ENCODE assay signal across 8 cellular contexts in the genomic region with DNA sequence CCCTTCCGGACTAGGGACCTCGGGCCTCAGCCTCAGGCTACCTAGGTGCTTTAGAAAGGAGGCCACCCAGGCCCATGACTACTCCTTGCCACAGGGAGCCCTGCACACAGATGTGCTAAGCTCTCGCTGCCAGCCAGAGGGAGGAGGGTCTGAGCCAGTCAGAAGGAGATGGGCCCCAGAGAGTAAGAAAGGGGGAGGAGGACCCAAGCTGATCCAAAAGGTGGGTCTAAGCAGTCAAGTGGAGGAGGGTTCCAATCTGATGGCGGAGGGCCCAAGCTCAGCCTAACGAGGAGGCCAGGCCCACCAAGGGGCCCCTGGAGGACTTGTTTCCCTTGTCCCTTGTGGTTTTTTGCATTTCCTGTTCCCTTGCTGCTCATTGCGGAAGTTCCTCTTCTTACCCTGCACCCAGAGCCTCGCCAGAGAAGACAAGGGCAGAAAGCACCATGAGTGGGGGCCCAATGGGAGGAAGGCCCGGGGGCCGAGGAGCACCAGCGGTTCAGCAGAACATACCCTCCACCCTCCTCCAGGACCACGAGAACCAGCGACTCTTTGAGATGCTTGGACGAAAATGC.
A peak's percentile ranks its signal among the peaks of the same experiment; 100 is the strongest.
DNase-seq lines count a peak whose midpoint lies in the region; ATAC-seq and TF ChIP-seq lines count a peak whose summit lies in the region.

A gene (plus strand): TSS at position 389 of the 572 bp plus-strand sequence. CDS start 55 bp downstream, at position 444.

- TF ChIP-seq CTCF in GM12865 (IDR thresholded peaks at IDR 0.05; ENCODE audit: insufficient read depth, low read depth, low read length, missing control alignments): no peak

- H3K4me3 ChIP-seq in GM12865 (ENCODE audit: low read depth, low read length): peak within 1 kb of the TSS; percentile 76

- H3K4me3 Mint-ChIP-seq in central memory CD8-positive, alpha-beta T cell: peak within 1 kb of the TSS; percentile 96

- peaks cover 53% of the 10 kb centered on the region for H3K4me1 Mint-ChIP-seq in central memory CD8-positive, alpha-beta T cell

- no peaks in the 10 kb centered on the region for H3K27me3 Mint-ChIP-seq in central memory CD8-positive, alpha-beta T cell

- H3K27ac Mint-ChIP-seq in central memory CD8-positive, alpha-beta T cell (ENCODE audit: low read depth): peak within 1 kb of the TSS; percentile 96

- H3K9me3 Mint-ChIP-seq in central memory CD8-positive, alpha-beta T cell: no peaks in the 10 kb centered on the region

- H3K36me3 Mint-ChIP-seq in central memory CD8-positive, alpha-beta T cell (ENCODE audit: insufficient read depth): peaks cover 25% of the 10 kb centered on the region

- peak; percentile 70 for TF ChIP-seq POLR2A in Raji (IDR thresholded peaks at IDR 0.05; ENCODE audit: insufficient read depth, low read depth, low read length)

- DNase-seq in GM12865 (ENCODE audit: low read depth) (peak; percentile 81), NCI-H2107 treated with DMSO at 0.1 percent for 48 hours (lab: John Stamatoyannopoulos, UW; ENCODE audit: unreplicated experiment) (no peak), amniotic stem cell (lab: John Stamatoyannopoulos, UW) (no peak), NCI-H2107 (lab: John Stamatoyannopoulos, UW) (no peak)
- DNase-seq in central memory CD8-positive, alpha-beta T cell (ENCODE audit: low spot score in 2 of 2): peak in 1 of 2 donors; percentile 15
- peak; percentile 42 to 48 for DNase-seq in stimulated activated CD4-positive, alpha-beta T cell treated with anti-CD3 and anti-CD28 coated beads, Interleukin-2, amount 100 ng/mL, for 24 hours

- peak; percentile 71 for ATAC-seq in GM21786 (IDR thresholded peaks at IDR 0.05; ENCODE audit: unreplicated experiment)
- ATAC-seq in central memory CD8-positive, alpha-beta T cell (replicated peaks; ENCODE audit: extremely low read depth, poor library complexity, severe bottlenecking): peak; percentile 82

Comparison
In these comparisons a context has a peak if more than half of its experiments do, and no peak if none do; other contexts are left out.
1. DNase-seq: peak in GM12865 (single experiment) and stimulated activated CD4-positive, alpha-beta T cell treated with anti-CD3 and anti-CD28 coated beads, Interleukin-2, amount 100 ng/mL, for 24 hours (2 of 2); none in NCI-H2107 treated with DMSO at 0.1 percent for 48 hours (single experiment), amniotic stem cell (single experiment) and NCI-H2107 (single experiment).